In genomic region chr13:40814803-40815202, GRCh38 we compare ENCODE assay signal across 13 cellular contexts. TPM values are rescaled to one million over a fixed set of nuclear protein-coding genes. Genes with fewer than 3 reads are reported as not detected.
DNase-seq lines count a peak whose midpoint lies in the region; TF ChIP-seq lines count a peak whose summit lies in the region.
"Had no signal": no experiment of that assay in that cellular context is flagged by ENCODE, and none has a peak within 500 bp of the region (broad histone marks: within the 10 kb centered on the region; RNA-seq: fewer than 3 reads in every experiment).

No MANE protein-coding gene starts in this region.

- no peak for TF ChIP-seq CTCF in fibroblast of mammary gland (conservative IDR thresholded peaks at IDR 0.05; ENCODE audit: control insufficient read depth, insufficient read depth, low read depth, low read length)
- TF ChIP-seq CTCF in chondrocyte (IDR thresholded peaks at IDR 0.05) = no peak

- WGBS in mesenchymal stem cell = no CpG with 5 or more reads among the region's 2 CpGs

- no peak overlapping the region for H3K27ac ChIP-seq in mesenchymal stem cell (ENCODE audit: low read length, poor library complexity, severe bottlenecking)

- H3K27me3 ChIP-seq in adipocyte (replicated peaks; ENCODE audit: control insufficient read depth, insufficient read depth, low read length) = no peaks in the 10 kb centered on the region
- H3K27me3 ChIP-seq in mesenchymal stem cell (ENCODE audit: control insufficient read depth in 1 of 2, insufficient read depth in 1 of 2, low read length in 2 of 2) = no peaks in the 10 kb centered on the region

- H2AK5ac ChIP-seq in mesenchymal stem cell (ENCODE audit: low read length, severe bottlenecking) = no peak overlapping the region

- H3K4me1 Mint-ChIP-seq in chondrocyte (ENCODE audit: low read depth) = no peaks in the 10 kb centered on the region

- H3K4me3 Mint-ChIP-seq in chondrocyte (ENCODE audit: unreplicated experiment) = no peak overlapping the region
- H3K4me3 Mint-ChIP-seq: B cell; CD4-positive, alpha-beta T cell; IgD-negative memory B cell had no signal

- peaks cover 32% of the 10 kb centered on the region for H3K36me3 Mint-ChIP-seq in chondrocyte (ENCODE audit: low read depth)

- H3K9ac ChIP-seq in adipocyte (ENCODE audit: low read length) = no peak overlapping the region
- H3K9ac ChIP-seq in mesenchymal stem cell (ENCODE audit: low read length) = no peak overlapping the region

- DNase-seq in ELR (ENCODE audit: low read depth) (peak; percentile 13), adipocyte (ENCODE audit: low read depth) (peak; percentile 10), fibroblast of mammary gland (ENCODE audit: low read depth) (peak; percentile 5), mesenchymal stem cell (peak; percentile 7), NCI-H2227 treated with DMSO at 0.1 percent for 48 hours (lab: John Stamatoyannopoulos, UW) (no peak), chondrocyte (ENCODE audit: low spot score) (no peak), activated gamma-delta T cell (lab: John Stamatoyannopoulos, UW) (no peak)
- DNase-seq: C1 segment of cervical spinal cord; Calu3; CD4-positive, alpha-beta T cell; DMS 273 treated with DMSO at 0.1 percent for 48 hours had no signal

- peaks cover 11% of the 10 kb centered on the region for H3K36me3 ChIP-seq in adipocyte (ENCODE audit: control insufficient read depth, insufficient read depth, low read length, severe bottlenecking)
- H3K36me3 ChIP-seq in mesenchymal stem cell (ENCODE audit: control insufficient read depth in 1 of 2, insufficient read depth in 2 of 2, low read depth in 1 of 2, low read length in 2 of 2) = peaks cover 16 to 22% of the 10 kb centered on the region in 2 experiments

- peaks cover 26% of the 10 kb centered on the region for H3K9me3 Mint-ChIP-seq in chondrocyte (ENCODE audit: low read depth)

- no peak overlapping the region for H2BK12ac ChIP-seq in mesenchymal stem cell (ENCODE audit: low read length in 2 of 2)

- no peak overlapping the region for H4K91ac ChIP-seq in mesenchymal stem cell (ENCODE audit: low read length)

- H4K8ac ChIP-seq in mesenchymal stem cell (ENCODE audit: low read length) = no peak overlapping the region

- H3K23ac ChIP-seq in mesenchymal stem cell (ENCODE audit: low read length in 2 of 2) = no peak overlapping the region

- no peak overlapping the region for H3K4me2 ChIP-seq in mesenchymal stem cell (ENCODE audit: low read length, poor library complexity, severe bottlenecking)

- H3K4me1 ChIP-seq in adipocyte (ENCODE audit: control insufficient read depth, insufficient read depth, low read length) (no peaks in the 10 kb centered on the region), mesenchymal stem cell (ENCODE audit: control insufficient read depth, insufficient read depth, low read depth, low read length) (peaks cover 7% of the 10 kb centered on the region)

- no peak overlapping the region for H2BK15ac ChIP-seq in mesenchymal stem cell (ENCODE audit: low read depth, poor library complexity, severe bottlenecking)

- H2BK120ac ChIP-seq in mesenchymal stem cell (ENCODE audit: low read depth, low read length) = no peak overlapping the region

- H3K79me1 ChIP-seq in mesenchymal stem cell (replicated peaks; ENCODE audit: low read length, poor library complexity, severe bottlenecking) = no peaks in the 10 kb centered on the region

- no peak overlapping the region for H3K27ac Mint-ChIP-seq in chondrocyte (ENCODE audit: unreplicated experiment)
- H3K27ac Mint-ChIP-seq: B cell; CD4-positive, alpha-beta T cell; IgD-negative memory B cell had no signal

- H3K14ac ChIP-seq in mesenchymal stem cell (ENCODE audit: low read length in 2 of 2) = no peak overlapping the region

- no peak overlapping the region for H3K4ac ChIP-seq in mesenchymal stem cell (ENCODE audit: low read depth in 1 of 2, low read length in 2 of 2)

- no peak overlapping the region for H3K18ac ChIP-seq in mesenchymal stem cell (ENCODE audit: low read depth in 1 of 2, low read length in 2 of 2)

- peaks cover 15% of the 10 kb centered on the region for H3K9me3 ChIP-seq in adipocyte (ENCODE audit: control insufficient read depth, low read length)
- H3K9me3 ChIP-seq in mesenchymal stem cell (ENCODE audit: control insufficient read depth, low read length) = peaks cover 10% of the 10 kb centered on the region

- H2AFZ ChIP-seq in mesenchymal stem cell (ENCODE audit: low read depth, low read length) = no peak overlapping the region

- H2BK5ac ChIP-seq in mesenchymal stem cell (ENCODE audit: low read depth, low read length, poor library complexity, severe bottlenecking) = no peak overlapping the region

- H3K4me3 ChIP-seq in adipocyte (ENCODE audit: low read length) (peak overlapping the region; percentile 31), fibroblast of mammary gland (ENCODE audit: control insufficient read depth, low read depth, low read length) (no peak overlapping the region), mesenchymal stem cell (ENCODE audit: insufficient read depth in 1 of 2, low read depth in 1 of 2, low read length in 2 of 2) (no peak overlapping the region)

- no peaks in the 10 kb centered on the region for H3K27me3 Mint-ChIP-seq in chondrocyte (ENCODE audit: low read depth)
- H3K27me3 Mint-ChIP-seq: B cell; CD4-positive, alpha-beta T cell; IgD-negative memory B cell had no signal

RNA-seq across cellular contexts. Expression of gene SLC25A15, which starts 25.4 kb away (rescaled TPM):
- 11.0 TPM for polyA plus RNA-seq in mesenchymal stem cell (2013, experiment 1 of 2)
- 12.1 TPM for polyA plus RNA-seq in mesenchymal stem cell (2013, experiment 2 of 2)
- 8.2 to 10.0 TPM (median 9.3 TPM) in 3 replicates for total RNA-seq in chondrocyte

RNA-seq across cellular contexts. Expression of gene MRPS31, which starts 43.8 kb away (rescaled TPM):
- 19.2 TPM for polyA plus RNA-seq in mesenchymal stem cell (2013, experiment 1 of 2)
- polyA plus RNA-seq in mesenchymal stem cell (2013, experiment 2 of 2) = 20.2 TPM
- total RNA-seq in chondrocyte = 11.5 to 15.4 TPM (median 12.3 TPM) in 3 replicates

Comparison
In these comparisons a context has a peak if more than half of its experiments do, and no peak if none do; other contexts are left out.
1. DNase-seq: peak in ELR (single experiment), adipocyte (single experiment), fibroblast of mammary gland (single experiment) and mesenchymal stem cell (single experiment); none in NCI-H2227 treated with DMSO at 0.1 percent for 48 hours (single experiment), chondrocyte (single experiment) and activated gamma-delta T cell (single experiment).